11 cellular contexts compared by ENCODE assay signal in the genomic region with DNA sequence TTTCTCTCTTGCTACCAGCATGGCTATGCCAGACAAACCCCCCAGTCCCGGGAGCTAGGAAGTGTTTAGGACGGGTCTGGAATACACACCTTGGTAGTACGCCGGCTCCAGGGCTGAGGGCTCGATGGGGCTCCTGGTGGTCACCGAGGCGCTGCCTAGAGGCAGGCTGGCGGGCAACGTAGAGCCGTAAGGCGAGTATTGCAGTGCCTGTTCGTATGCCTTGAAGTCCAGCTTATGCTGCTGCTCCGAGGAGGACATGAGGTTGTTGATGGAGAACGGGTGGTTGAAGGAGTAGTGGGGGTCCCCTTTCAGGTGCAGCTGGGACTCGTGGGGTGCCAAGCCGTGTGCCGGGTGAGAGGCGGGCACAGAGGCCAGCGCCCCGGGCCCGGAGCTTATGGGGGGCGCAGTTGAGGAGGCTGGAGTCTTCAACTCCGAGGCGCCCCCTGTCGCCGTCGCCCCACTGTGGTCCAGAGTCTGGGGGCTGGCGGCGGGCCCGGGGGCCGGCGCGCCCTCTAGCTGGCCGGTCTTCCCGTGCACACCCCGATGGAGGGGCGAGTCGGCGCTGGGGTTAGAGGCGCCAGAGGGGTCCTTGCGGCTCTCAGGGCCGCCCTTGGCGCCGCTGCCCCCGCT. TPM values are rescaled to one million over a fixed set of nuclear protein-coding genes. Genes with fewer than 3 reads are reported as not detected.
DNase-seq lines count a peak whose midpoint lies in the region; ATAC-seq and TF ChIP-seq lines count a peak whose summit lies in the region.
"Had no signal": no experiment of that assay in that cellular context is flagged by ENCODE, and none has a peak within 500 bp of the region (broad histone marks: within the 10 kb centered on the region; RNA-seq: fewer than 3 reads in every experiment).

No MANE protein-coding gene starts in this region.

- H3K4me3 ChIP-seq in iPS-20b (ENCODE audit: low read length) (peak overlapping the region; percentile 44; the same call in 1 of the 2 replicates), stomach (peak overlapping the region; percentile 47 to 67 (median 58))

- no peak overlapping the region for H3K9ac ChIP-seq in iPS-20b (ENCODE audit: low read depth, low read length)

- H3K36me3 Mint-ChIP-seq in activated CD8-positive, alpha-beta T cell treated with anti-CD3 and anti-CD28 coated beads, Interleukin-2, amount 10 ng/mL, durations not matched to agents 7 days and 5 days (ENCODE audit: low read depth), result peaks cover 23% of the 10 kb centered on the region
- H3K36me3 Mint-ChIP-seq in activated CD8-positive, alpha-beta T cell treated with anti-CD3 and anti-CD28 coated beads for 36 hours (ENCODE audit: low read depth), result peaks cover 7% of the 10 kb centered on the region

- H3K27me3 Mint-ChIP-seq in activated CD8-positive, alpha-beta T cell treated with anti-CD3 and anti-CD28 coated beads, Interleukin-2, amount 10 ng/mL, durations not matched to agents 7 days and 5 days (ENCODE audit: low read depth), result peaks cover 64% of the 10 kb centered on the region
- H3K27me3 Mint-ChIP-seq in activated CD8-positive, alpha-beta T cell treated with anti-CD3 and anti-CD28 coated beads for 36 hours, result peaks cover 69% of the 10 kb centered on the region

- no peak overlapping the region for H3K27ac ChIP-seq in iPS-20b (ENCODE audit: low read length)
- peak overlapping the region; percentile 86 to 95 (median 91) for H3K27ac ChIP-seq in stomach

- ATAC-seq in activated CD8-positive, alpha-beta T cell treated with anti-CD3 and anti-CD28 coated beads, Interleukin-2, amount 10 ng/mL, durations not matched to agents 7 days and 5 days, result no peak
- no peak for ATAC-seq in activated CD8-positive, alpha-beta T cell treated with anti-CD3 and anti-CD28 coated beads for 36 hours
- ATAC-seq in HG02623 (IDR thresholded peaks at IDR 0.05; ENCODE audit: unreplicated experiment), result no peak
- ATAC-seq: activated CD4-positive, CD25-positive, alpha-beta regulatory T cell treated with anti-CD3 and anti-CD28 coated beads, Interleukin-2, amount 50 U/mL, for 24 hours had no signal

- TF ChIP-seq POLR2A in stomach (IDR thresholded peaks at IDR 0.05), result no peak

- H3K36me3 ChIP-seq in iPS-20b (ENCODE audit: insufficient read depth, low read depth, low read length), result no peaks in the 10 kb centered on the region
- peaks cover 0 to 4% (median 2%) of the 10 kb centered on the region in 4 donors for H3K36me3 ChIP-seq in stomach

- POLR2A ChIA-PET in activated CD8-positive, alpha-beta T cell treated with anti-CD3 and anti-CD28 coated beads, Interleukin-2, amount 10 ng/mL, durations not matched to agents 7 days and 5 days (lab: Charles Lee), result no interaction called here
- POLR2A ChIA-PET in activated CD8-positive, alpha-beta T cell treated with anti-CD3 and anti-CD28 coated beads for 36 hours (lab: Charles Lee), result no interaction called here

- peaks cover 100% of the 10 kb centered on the region for H3K27me3 ChIP-seq in iPS-20b (ENCODE audit: insufficient read depth, low read length)
- peaks cover 34 to 99% (median 73%) of the 10 kb centered on the region in 3 donors for H3K27me3 ChIP-seq in stomach

- no peak for TF ChIP-seq EP300 in stomach (IDR thresholded peaks at IDR 0.05)

- H3K9me3 ChIP-seq in iPS-20b (ENCODE audit: insufficient read depth, low read depth, low read length) (no peaks in the 10 kb centered on the region; the same call in 1 of the 2 replicates), stomach (no peaks in the 10 kb centered on the region)

- WGBS in stomach, 5 donors, result 2 to 7% (median 4%) methylated on average over 17 to 45 of the region's 45 CpGs

- H3K27ac Mint-ChIP-seq in activated CD8-positive, alpha-beta T cell treated with anti-CD3 and anti-CD28 coated beads, Interleukin-2, amount 10 ng/mL, durations not matched to agents 7 days and 5 days, result peak overlapping the region; percentile 78
- H3K27ac Mint-ChIP-seq in activated CD8-positive, alpha-beta T cell treated with anti-CD3 and anti-CD28 coated beads for 36 hours, result no peak overlapping the region

- intact Hi-C loops in activated CD8-positive, alpha-beta T cell treated with anti-CD3 and anti-CD28 coated beads for 36 hours (cut with micrococcal nuclease), result loop anchor here (10.0 kb wide), 1 partner anchor 937 kb away; no protein-coding TSS in a partner anchor
- intact Hi-C loops in stomach (cut with DNase I; ENCODE audit: low total_unique reads), result no loop called here

- peak overlapping the region; percentile 53 for H3K4me3 Mint-ChIP-seq in activated CD8-positive, alpha-beta T cell treated with anti-CD3 and anti-CD28 coated beads, Interleukin-2, amount 10 ng/mL, durations not matched to agents 7 days and 5 days
- no peak overlapping the region for H3K4me3 Mint-ChIP-seq in activated CD8-positive, alpha-beta T cell treated with anti-CD3 and anti-CD28 coated beads for 36 hours

- peaks cover 15% of the 10 kb centered on the region for H3K4me1 Mint-ChIP-seq in activated CD8-positive, alpha-beta T cell treated with anti-CD3 and anti-CD28 coated beads, Interleukin-2, amount 10 ng/mL, durations not matched to agents 7 days and 5 days (ENCODE audit: low read depth)
- H3K4me1 Mint-ChIP-seq in activated CD8-positive, alpha-beta T cell treated with anti-CD3 and anti-CD28 coated beads for 36 hours (ENCODE audit: low read depth), result peaks cover 12% of the 10 kb centered on the region

- H3K9me3 Mint-ChIP-seq in activated CD8-positive, alpha-beta T cell treated with anti-CD3 and anti-CD28 coated beads, Interleukin-2, amount 10 ng/mL, durations not matched to agents 7 days and 5 days (ENCODE audit: insufficient read depth), result peaks cover 5% of the 10 kb centered on the region
- H3K9me3 Mint-ChIP-seq in activated CD8-positive, alpha-beta T cell treated with anti-CD3 and anti-CD28 coated beads for 36 hours, result peaks cover 8% of the 10 kb centered on the region

- no peak for DNase-seq in activated CD8-positive, alpha-beta T cell treated with anti-CD3 and anti-CD28 coated beads, Interleukin-2, amount 10 ng/mL, durations not matched to agents 7 days and 5 days
- DNase-seq in activated CD8-positive, alpha-beta T cell treated with anti-CD3 and anti-CD28 coated beads for 36 hours, result no peak
- DNase-seq in NCI-H748 (lab: John Stamatoyannopoulos, UW; ENCODE audit: unreplicated experiment) (peak; percentile 89), stomach (peak; percentile 65), Ammon's horn (ENCODE audit: low spot score) (no peak)
- no peak for DNase-seq in effector CD8-positive, alpha-beta T cell (lab: John Stamatoyannopoulos, UW)
- DNase-seq: AML-193, NCI-H2171 had no signal

- CTCF ChIA-PET in activated CD8-positive, alpha-beta T cell treated with anti-CD3 and anti-CD28 coated beads, Interleukin-2, amount 10 ng/mL, durations not matched to agents 7 days and 5 days (lab: Charles Lee), result no interaction called here
- CTCF ChIA-PET in activated CD8-positive, alpha-beta T cell treated with anti-CD3 and anti-CD28 coated beads for 36 hours (lab: Charles Lee), result no interaction called here

- TF ChIP-seq CTCF in activated CD8-positive, alpha-beta T cell treated with anti-CD3 and anti-CD28 coated beads for 36 hours (IDR thresholded peaks at IDR 0.05), result no peak
- TF ChIP-seq CTCF in stomach (IDR thresholded peaks at IDR 0.05), result peak in 3 of 7 experiments; percentile 16 to 36 (median 30)

- peaks cover 10% of the 10 kb centered on the region; the same call in 1 of the 2 replicates for H3K4me1 ChIP-seq in iPS-20b (ENCODE audit: insufficient read depth, low read length)
- peaks cover 10 to 45% (median 31%) of the 10 kb centered on the region in 4 donors for H3K4me1 ChIP-seq in stomach

RNA-seq across cellular contexts. Expression of a gene that starts 3.6 kb away (rescaled TPM):
- total RNA-seq in activated CD8-positive, alpha-beta T cell treated with anti-CD3 and anti-CD28 coated beads, Interleukin-2, amount 10 ng/mL, durations not matched to agents 7 days and 5 days, result not detected
- total RNA-seq in activated CD8-positive, alpha-beta T cell treated with anti-CD3 and anti-CD28 coated beads for 36 hours, result not detected
- 100 to 1,000 TPM in 2 of 5 donors, 10 to 100 TPM in 2, under 1 TPM in 1; 0.58 to 147 (median 70.5) TPM for total RNA-seq in stomach
- polyA plus RNA-seq in stomach, result 10 to 100 TPM; 17.4 to 29.4 (median 24.3) TPM

RNA-seq across cellular contexts. Expression of a gene that starts 4.0 kb away (rescaled TPM):
- total RNA-seq in activated CD8-positive, alpha-beta T cell treated with anti-CD3 and anti-CD28 coated beads, Interleukin-2, amount 10 ng/mL, durations not matched to agents 7 days and 5 days, result not detected
- not detected for total RNA-seq in activated CD8-positive, alpha-beta T cell treated with anti-CD3 and anti-CD28 coated beads for 36 hours
- 100 to 1,000 TPM in 1 of 5 donors, 10 to 100 TPM in 4; 20.6 to 184 (median 22.8) TPM for total RNA-seq in stomach
- 1 to 10 TPM in 2 of 3 donors, under 1 TPM in 1; 0.92 to 8.5 (median 8.3) TPM for polyA plus RNA-seq in stomach

Comparison
In these comparisons a context has a peak if more than half of its experiments do, and no peak if none do; other contexts are left out.
1. DNase-seq: peak in NCI-H748 (single experiment) and stomach (single experiment); none in activated CD8-positive, alpha-beta T cell treated with anti-CD3 and anti-CD28 coated beads, Interleukin-2, amount 10 ng/mL, durations not matched to agents 7 days and 5 days (single experiment), activated CD8-positive, alpha-beta T cell treated with anti-CD3 and anti-CD28 coated beads for 36 hours (single experiment), effector CD8-positive, alpha-beta T cell (single experiment) and Ammon's horn (single experiment).
2. RNA of a gene that starts 4.0 kb away (total RNA-seq): 20.6 to 184 TPM in stomach; not detected in activated CD8-positive, alpha-beta T cell treated with anti-CD3 and anti-CD28 coated beads, Interleukin-2, amount 10 ng/mL, durations not matched to agents 7 days and 5 days and not detected in activated CD8-positive, alpha-beta T cell treated with anti-CD3 and anti-CD28 coated beads for 36 hours; every median in the first group is over 10 times any median in the second.